In genomic region chr7:1940402-1940786, GRCh38 we compare ENCODE assay signal across 8 cellular contexts.
A peak's percentile ranks its signal among the peaks of the same experiment; 100 is the strongest.
DNase-seq lines count a peak whose midpoint lies in the region; ATAC-seq and TF ChIP-seq lines count a peak whose summit lies in the region.

No MANE protein-coding gene starts in this region.

- no peak overlapping the region for H3K4me2 ChIP-seq in PC-3 (ENCODE audit: low read length)

- H3K27me3 ChIP-seq in SJCRH30 (no peaks in the 10 kb centered on the region), PC-3 (ENCODE audit: low read length) (no peaks in the 10 kb centered on the region)

- H3K4me1 ChIP-seq in SJCRH30: peaks cover 10% of the 10 kb centered on the region
- H3K4me1 ChIP-seq in PC-3 (ENCODE audit: insufficient read depth, low read length): no peaks in the 10 kb centered on the region

- intact Hi-C loops in left colon (cut with DNase I, micrococcal nuclease) (no loop called here), PC-3 (cut with micrococcal nuclease) (no loop called here)

- CTCF ChIA-PET in PC-3 (lab: Charles Lee): no interaction called here

- H4K20me1 ChIP-seq in PC-3 (ENCODE audit: low read length): no peaks in the 10 kb centered on the region

- POLR2A ChIA-PET in PC-3 (lab: Charles Lee; ENCODE audit: unreplicated experiment): no interaction called here

- no peaks in the 10 kb centered on the region for H3F3A ChIP-seq in PC-3 (ENCODE audit: low read length, unreplicated experiment)

- H3K36me3 ChIP-seq in SJCRH30: no peaks in the 10 kb centered on the region
- H3K36me3 ChIP-seq in PC-3 (ENCODE audit: low read depth, low read length): no peaks in the 10 kb centered on the region

- H3K79me2 ChIP-seq in PC-3 (ENCODE audit: low read length): no peaks in the 10 kb centered on the region

- peak; percentile 18 to 24 for DNase-seq in SJCRH30
- DNase-seq in activated gamma-delta T cell treated with anti-CD3 and anti-CD28 coated beads, Interleukin-2, amount 50 U/mL, for 16 hours (ENCODE audit: low read depth): peak; percentile 81
- DNase-seq in left colon: peak; percentile 55 to 74
- peak; percentile 86 for DNase-seq in stimulated activated CD8-positive, alpha-beta memory T cell treated with anti-CD3 and anti-CD28 coated beads, Interleukin-4, amount 100 ng/mL, for 24 hours (ENCODE audit: low read depth)
- DNase-seq in PC-3: no peak
- no peak for DNase-seq in DMS79 (lab: John Stamatoyannopoulos, UW)

- H3K4me3 ChIP-seq in SJCRH30: no peak overlapping the region
- no peak overlapping the region for H3K4me3 ChIP-seq in PC-3 (ENCODE audit: low read length)

- no TSS peak for BruUV-seq in PC-3 (replicated peaks; lab: Mats Ljungman, UMichigan)

- H3K9ac ChIP-seq in PC-3 (ENCODE audit: low read length): no peak overlapping the region

- H3K9me2 ChIP-seq in PC-3 (replicated peaks; ENCODE audit: low read length): no peaks in the 10 kb centered on the region

- no peak overlapping the region for H3K27ac ChIP-seq in SJCRH30
- no peak overlapping the region for H3K27ac ChIP-seq in PC-3 (ENCODE audit: low read length)

- ATAC-seq in GM18867 (IDR thresholded peaks at IDR 0.05; ENCODE audit: unreplicated experiment) (peak; percentile 96), HG02981 (IDR thresholded peaks at IDR 0.05; ENCODE audit: unreplicated experiment) (peak; percentile 90), left colon (peak; percentile 66), PC-3 (no peak; the same call in 1 of the 2 replicates)

- TF ChIP-seq CTCF in PC-3 (conservative IDR thresholded peaks at IDR 0.05; ENCODE audit: low read depth, low read length): no peak

- H2AFZ ChIP-seq in PC-3 (ENCODE audit: low read length): no peak overlapping the region

- H3K9me3 ChIP-seq in SJCRH30 (replicated peaks) (no peaks in the 10 kb centered on the region), PC-3 (ENCODE audit: low read length) (no peaks in the 10 kb centered on the region)

Comparison
In these comparisons a context has a peak if more than half of its experiments do, and no peak if none do; other contexts are left out.
1. DNase-seq: peak in SJCRH30 (2 of 2), activated gamma-delta T cell treated with anti-CD3 and anti-CD28 coated beads, Interleukin-2, amount 50 U/mL, for 16 hours (single experiment), left colon (2 of 2) and stimulated activated CD8-positive, alpha-beta memory T cell treated with anti-CD3 and anti-CD28 coated beads, Interleukin-4, amount 100 ng/mL, for 24 hours (single experiment); none in PC-3 (single experiment) and DMS79 (single experiment).